ENCODE assay signal across 24 cellular contexts in genomic region chr13:113902956-113903355, GRCh38. TPM values are rescaled to one million over a fixed set of nuclear protein-coding genes. Genes with fewer than 3 reads are reported as not detected.
A peak's percentile ranks its signal among the peaks of the same experiment; 100 is the strongest.
DNase-seq lines count a peak whose midpoint lies in the region; ATAC-seq and TF ChIP-seq lines count a peak whose summit lies in the region.
"Had no signal": no experiment of that assay in that cellular context is flagged by ENCODE, and none has a peak within 500 bp of the region (broad histone marks: within the 10 kb centered on the region; RNA-seq: fewer than 3 reads in every experiment).

No MANE protein-coding gene starts in this region.

- H3K4me3 Mint-ChIP-seq in activated CD4-positive, alpha-beta memory T cell treated with anti-CD3 and anti-CD28 coated beads, Interleukin-2, amount 10 ng/mL, durations not matched to agents 7 days and 5 days: no peak overlapping the region
- H3K4me3 Mint-ChIP-seq in activated CD4-positive, alpha-beta memory T cell treated with anti-CD3 and anti-CD28 coated beads for 36 hours: no peak overlapping the region
- H3K4me3 Mint-ChIP-seq: memory B cell; naive thymus-derived CD8-positive, alpha-beta T cell had no signal

- TF ChIP-seq CTCF in esophagus muscularis mucosa (IDR thresholded peaks at IDR 0.05) (no peak), thoracic aorta (IDR thresholded peaks at IDR 0.05) (no peak), thyroid gland (IDR thresholded peaks at IDR 0.05) (no peak)

- H3K27me3 ChIP-seq in esophagus muscularis mucosa (no peaks in the 10 kb centered on the region), neuronal stem cell (ENCODE audit: control insufficient read depth in 3 of 3, insufficient read depth in 3 of 3, low read depth in 1 of 3, low read length in 3 of 3) (peaks cover 0 to 32% (median 0%) of the 10 kb centered on the region in 3 experiments), thoracic aorta (replicated peaks; ENCODE audit: insufficient read depth) (no peaks in the 10 kb centered on the region), thyroid gland (no peaks in the 10 kb centered on the region)
- H3K27me3 ChIP-seq: brain microvascular endothelial cell, colonic mucosa, foreskin keratinocyte had no signal

- H3K36me3 Mint-ChIP-seq in activated CD4-positive, alpha-beta memory T cell treated with anti-CD3 and anti-CD28 coated beads, Interleukin-2, amount 10 ng/mL, durations not matched to agents 7 days and 5 days (ENCODE audit: low read depth): no peaks in the 10 kb centered on the region
- H3K36me3 Mint-ChIP-seq in activated CD4-positive, alpha-beta memory T cell treated with anti-CD3 and anti-CD28 coated beads for 36 hours: no peaks in the 10 kb centered on the region
- H3K36me3 Mint-ChIP-seq: memory B cell; naive thymus-derived CD8-positive, alpha-beta T cell had no signal

- H4K91ac ChIP-seq in neuronal stem cell (ENCODE audit: low read depth, low read length, poor library complexity): no peak overlapping the region

- H3K4me1 ChIP-seq in esophagus muscularis mucosa: peaks cover 11 to 64% (median 62%) of the 10 kb centered on the region in 4 donors
- no peaks in the 10 kb centered on the region for H3K4me1 ChIP-seq in neuronal stem cell (ENCODE audit: control insufficient read depth in 2 of 2, insufficient read depth in 1 of 2, low read depth in 1 of 2, low read length in 2 of 2)
- peaks cover 19 to 62% of the 10 kb centered on the region in 2 donors for H3K4me1 ChIP-seq in thoracic aorta (ENCODE audit: control insufficient read depth in 1 of 2, low read depth in 2 of 2)
- peaks cover 10 to 14% of the 10 kb centered on the region in 2 donors for H3K4me1 ChIP-seq in thyroid gland
- H3K4me1 ChIP-seq: colonic mucosa had no signal

- H3K14ac ChIP-seq in neuronal stem cell (ENCODE audit: low read length): no peak overlapping the region

- H2BK5ac ChIP-seq in neuronal stem cell (ENCODE audit: low read length): no peak overlapping the region

- WGBS in esophagus muscularis mucosa: 83% methylated on average over 14 of the region's 14 CpGs
- WGBS in neuronal stem cell (ENCODE audit: extremely low coverage in 2 of 2, insufficient read length in 2 of 2, insufficient replicate concordance in 1 of 2), 2 donors: no CpG with 5 or more reads among the region's 14 CpGs
- 83 to 88% methylated on average over 14 of the region's 14 CpGs for WGBS in thyroid gland, 2 donors

- no peak overlapping the region for H2AFZ ChIP-seq in neuronal stem cell (ENCODE audit: low read length)

- H2BK120ac ChIP-seq in neuronal stem cell (ENCODE audit: low read depth, low read length): no peak overlapping the region

- peak overlapping the region; percentile 22 for H2AK5ac ChIP-seq in neuronal stem cell (ENCODE audit: low read depth, low read length)

- TF ChIP-seq POLR2A in esophagus muscularis mucosa (IDR thresholded peaks at IDR 0.05; ENCODE audit: low read depth): no peak
- no peak for TF ChIP-seq POLR2A in thyroid gland (IDR thresholded peaks at IDR 0.05)

- no peak for TF ChIP-seq EP300 in esophagus muscularis mucosa (IDR thresholded peaks at IDR 0.05)

- CTCF ChIA-PET in activated CD4-positive, alpha-beta memory T cell treated with anti-CD3 and anti-CD28 coated beads, Interleukin-2, amount 10 ng/mL, durations not matched to agents 7 days and 5 days (lab: Charles Lee): no interaction called here
- CTCF ChIA-PET in activated CD4-positive, alpha-beta memory T cell treated with anti-CD3 and anti-CD28 coated beads for 36 hours (lab: Charles Lee): no interaction called here

- no peaks in the 10 kb centered on the region for H3K9me3 Mint-ChIP-seq in activated CD4-positive, alpha-beta memory T cell treated with anti-CD3 and anti-CD28 coated beads, Interleukin-2, amount 10 ng/mL, durations not matched to agents 7 days and 5 days
- H3K9me3 Mint-ChIP-seq in activated CD4-positive, alpha-beta memory T cell treated with anti-CD3 and anti-CD28 coated beads for 36 hours: no peaks in the 10 kb centered on the region
- H3K9me3 Mint-ChIP-seq: memory B cell had no signal

- H3K36me3 ChIP-seq in esophagus muscularis mucosa: no peaks in the 10 kb centered on the region
- H3K36me3 ChIP-seq in neuronal stem cell (replicated peaks in 1 of 2; ENCODE audit: control insufficient read depth in 2 of 2, insufficient read depth in 2 of 2, low read length in 2 of 2): no peaks in the 10 kb centered on the region
- H3K36me3 ChIP-seq in thoracic aorta: no peaks in the 10 kb centered on the region
- no peaks in the 10 kb centered on the region for H3K36me3 ChIP-seq in thyroid gland
- H3K36me3 ChIP-seq: brain microvascular endothelial cell, colonic mucosa had no signal

- no peak overlapping the region for H3K9ac ChIP-seq in neuronal stem cell (ENCODE audit: low read depth, low read length, poor library complexity)

- DNase-seq in activated CD4-positive, alpha-beta memory T cell treated with anti-CD3 and anti-CD28 coated beads, Interleukin-2, amount 10 ng/mL, durations not matched to agents 7 days and 5 days: peak; percentile 7
- DNase-seq in activated CD4-positive, alpha-beta memory T cell treated with anti-CD3 and anti-CD28 coated beads for 36 hours: no peak
- DNase-seq in esophagus muscularis mucosa (ENCODE audit: extremely low spot score) (peak; percentile 84), neuronal stem cell (ENCODE audit: low spot score) (no peak), thoracic aorta (ENCODE audit: low spot score) (no peak), thyroid gland (no peak), globus pallidus (ENCODE audit: low spot score) (no peak)
- DNase-seq: activated CD4-positive, alpha-beta T cell treated with anti-CD3 and anti-CD28 coated beads for 1 hour; COR-L47; DND-41; foreskin keratinocyte; hypothalamus; naive thymus-derived CD8-positive, alpha-beta T cell; NCI-H2081 treated with DMSO at 0.1 percent for 48 hours; NCI-H510A treated with DMSO at 0.1 percent for 48 hours; stimulated activated CD4-positive, alpha-beta T cell treated with anti-CD3 and anti-CD28 coated beads, Interleukin-4, amount 100 ng/mL, for 1 hour; T1000 had no signal

- H3K4me1 Mint-ChIP-seq in activated CD4-positive, alpha-beta memory T cell treated with anti-CD3 and anti-CD28 coated beads, Interleukin-2, amount 10 ng/mL, durations not matched to agents 7 days and 5 days: no peaks in the 10 kb centered on the region
- H3K4me1 Mint-ChIP-seq in activated CD4-positive, alpha-beta memory T cell treated with anti-CD3 and anti-CD28 coated beads for 36 hours (ENCODE audit: low read depth): no peaks in the 10 kb centered on the region

- H2BK15ac ChIP-seq in neuronal stem cell (ENCODE audit: low read length): no peak overlapping the region

- no peak overlapping the region for H2BK12ac ChIP-seq in neuronal stem cell (ENCODE audit: low read length)

- H3K18ac ChIP-seq in neuronal stem cell (ENCODE audit: low read length): no peak overlapping the region

- H3K4me3 ChIP-seq in esophagus muscularis mucosa: no peak overlapping the region
- H3K4me3 ChIP-seq in neuronal stem cell (ENCODE audit: low read length in 2 of 2): no peak overlapping the region
- H3K4me3 ChIP-seq in thoracic aorta: no peak overlapping the region
- no peak overlapping the region for H3K4me3 ChIP-seq in thyroid gland (replicated peaks in 1 of 3)
- H3K4me3 ChIP-seq: colonic mucosa, smooth muscle cell had no signal

- intact Hi-C loops in activated CD4-positive, alpha-beta memory T cell treated with anti-CD3 and anti-CD28 coated beads for 36 hours (cut with micrococcal nuclease): no loop called here
- intact Hi-C loops in esophagus muscularis mucosa (cut with DNase I): no loop called here
- intact Hi-C loops in thyroid gland (cut with DNase I): no loop called here

- ATAC-seq in thoracic aorta (ENCODE audit: insufficient number of reproducible peaks, low FRiP score, low read depth) (no peak), HG03378 (IDR thresholded peaks at IDR 0.05; ENCODE audit: unreplicated experiment) (no peak)
- ATAC-seq: foreskin keratinocyte; HepG2; naive thymus-derived CD8-positive, alpha-beta T cell had no signal

- H3K27ac Mint-ChIP-seq in activated CD4-positive, alpha-beta memory T cell treated with anti-CD3 and anti-CD28 coated beads, Interleukin-2, amount 10 ng/mL, durations not matched to agents 7 days and 5 days: no peak overlapping the region
- H3K27ac Mint-ChIP-seq in activated CD4-positive, alpha-beta memory T cell treated with anti-CD3 and anti-CD28 coated beads for 36 hours: no peak overlapping the region
- H3K27ac Mint-ChIP-seq: memory B cell; naive thymus-derived CD8-positive, alpha-beta T cell; progenitor cell of endocrine pancreas had no signal

- no peak overlapping the region for H3K4me2 ChIP-seq in neuronal stem cell (ENCODE audit: insufficient read depth, low read length, poor library complexity, severe bottlenecking)
- H3K4me2 ChIP-seq: smooth muscle cell had no signal

- POLR2A ChIA-PET in activated CD4-positive, alpha-beta memory T cell treated with anti-CD3 and anti-CD28 coated beads, Interleukin-2, amount 10 ng/mL, durations not matched to agents 7 days and 5 days (lab: Charles Lee): no interaction called here
- POLR2A ChIA-PET in activated CD4-positive, alpha-beta memory T cell treated with anti-CD3 and anti-CD28 coated beads for 36 hours (lab: Charles Lee): no interaction called here

- no peaks in the 10 kb centered on the region for H3K79me1 ChIP-seq in neuronal stem cell (ENCODE audit: low read depth, low read length)

- H3K27me3 Mint-ChIP-seq in activated CD4-positive, alpha-beta memory T cell treated with anti-CD3 and anti-CD28 coated beads, Interleukin-2, amount 10 ng/mL, durations not matched to agents 7 days and 5 days: peaks cover 9% of the 10 kb centered on the region
- H3K27me3 Mint-ChIP-seq in activated CD4-positive, alpha-beta memory T cell treated with anti-CD3 and anti-CD28 coated beads for 36 hours: peaks cover 4% of the 10 kb centered on the region
- H3K27me3 Mint-ChIP-seq: progenitor cell of endocrine pancreas had no signal

- no peak overlapping the region for H4K8ac ChIP-seq in neuronal stem cell (ENCODE audit: low read depth, low read length)

- no peak overlapping the region for H3K23ac ChIP-seq in neuronal stem cell (ENCODE audit: low read depth, low read length, poor library complexity)

- H3K27ac ChIP-seq in esophagus muscularis mucosa (replicated peaks in 1 of 4) (peak overlapping the region; percentile 81 to 89 (median 87)), neuronal stem cell (replicated peaks; ENCODE audit: low read length) (no peak overlapping the region), thoracic aorta (peak overlapping the region; percentile 91 to 92), thyroid gland (no peak overlapping the region)
- H3K27ac ChIP-seq: brain microvascular endothelial cell, colonic mucosa, foreskin keratinocyte had no signal

- H3K9me3 ChIP-seq in esophagus muscularis mucosa: no peaks in the 10 kb centered on the region
- H3K9me3 ChIP-seq in neuronal stem cell (replicated peaks in 1 of 2; ENCODE audit: control insufficient read depth in 2 of 2, insufficient read depth in 1 of 2, low read depth in 1 of 2, low read length in 2 of 2): peaks cover under 1 to 2% of the 10 kb centered on the region in 2 donors
- no peaks in the 10 kb centered on the region for H3K9me3 ChIP-seq in thoracic aorta
- H3K9me3 ChIP-seq in thyroid gland: no peaks in the 10 kb centered on the region
- H3K9me3 ChIP-seq: colonic mucosa had no signal

- no peak overlapping the region for H3K4ac ChIP-seq in neuronal stem cell (ENCODE audit: low read length)

RNA-seq across cellular contexts. Expression of gene GAS6, which starts 39.1 kb away (rescaled TPM):
- 1 to 10 TPM; 1.3 to 1.8 TPM for total RNA-seq in activated CD4-positive, alpha-beta memory T cell treated with anti-CD3 and anti-CD28 coated beads, Interleukin-2, amount 10 ng/mL, durations not matched to agents 7 days and 5 days
- total RNA-seq in activated CD4-positive, alpha-beta memory T cell treated with anti-CD3 and anti-CD28 coated beads for 36 hours: 1 to 10 TPM; 1.5 TPM
- total RNA-seq in esophagus muscularis mucosa (100 to 1,000 TPM; 241 to 459 (median 346) TPM), thoracic aorta (1,000 to 10,000 TPM in 1 of 2 donors, 100 to 1,000 TPM in 1; 854 to 1,319 TPM), thyroid gland (100 to 1,000 TPM; 145 to 197 (median 173) TPM)
- polyA plus RNA-seq in neuronal stem cell (2013, experiment 1 of 2): 34.2 TPM
- 33.8 TPM for polyA plus RNA-seq in neuronal stem cell (2013, experiment 2 of 2)

Comparison
In these comparisons a context has a peak if more than half of its experiments do, and no peak if none do; other contexts are left out.
1. DNase-seq: peak in activated CD4-positive, alpha-beta memory T cell treated with anti-CD3 and anti-CD28 coated beads, Interleukin-2, amount 10 ng/mL, durations not matched to agents 7 days and 5 days (single experiment) and esophagus muscularis mucosa (single experiment); none in activated CD4-positive, alpha-beta memory T cell treated with anti-CD3 and anti-CD28 coated beads for 36 hours (single experiment), neuronal stem cell (single experiment), thoracic aorta (single experiment), thyroid gland (0 of 2) and globus pallidus (single experiment).
2. H3K27ac ChIP-seq: peak in esophagus muscularis mucosa (4 of 4) and thoracic aorta (2 of 2); none in neuronal stem cell (single experiment) and thyroid gland (0 of 3).
3. RNA of gene GAS6, which starts 39.1 kb away (total RNA-seq): 854 to 1,319 TPM in thoracic aorta, 241 to 459 TPM in esophagus muscularis mucosa and 145 to 197 TPM in thyroid gland; 1.3 to 1.8 TPM in activated CD4-positive, alpha-beta memory T cell treated with anti-CD3 and anti-CD28 coated beads, Interleukin-2, amount 10 ng/mL, durations not matched to agents 7 days and 5 days and 1.5 TPM in activated CD4-positive, alpha-beta memory T cell treated with anti-CD3 and anti-CD28 coated beads for 36 hours; every median in the first group is over 10 times any median in the second.